ENCODE assay signal across 1 cellular context in genomic region chr9:69204378-69204777, GRCh38.
TF ChIP-seq lines count a peak whose summit lies in the region.

No MANE protein-coding gene starts in this region.

TF ChIP-seq in K562, 482 proteins besides CTCF, POLR2A, EP300 and RAD21:
- TF ChIP-seq GABPB1 (CRISPR knock-in tag; IDR thresholded peaks at IDR 0.05) = no peak
- peak; percentile 50 for TF ChIP-seq MEIS2 (IDR thresholded peaks at IDR 0.05; ENCODE audit: partially characterized antibody)
- peak; percentile 98 for TF ChIP-seq ZNF316 (IDR thresholded peaks at IDR 0.05)
- no peak for TF ChIP-seq HLTF (IDR thresholded peaks at IDR 0.05)
- TF ChIP-seq ZFP36 (IDR thresholded peaks at IDR 0.05; ENCODE audit: low read depth, low read length, partially characterized antibody) = peak; percentile 78
- TF ChIP-seq SMARCA4 (IDR thresholded peaks at IDR 0.05) = 0 out of 2 replicates have a peak, but pooled peaks have one; percentile 36
- 0 out of 2 replicates have a peak, but pooled peaks have one; percentile 15 for TF ChIP-seq GATA2 (CRISPR knock-in tag; IDR thresholded peaks at IDR 0.05)
- TF ChIP-seq MAFF (IDR thresholded peaks at IDR 0.05; ENCODE audit: low read length) = peak; percentile 93
- TF ChIP-seq MAFG (tag; conservative IDR thresholded peaks at IDR 0.05) = peak; percentile 94
- 0 out of 2 replicates have a peak, but pooled peaks have one; percentile 37 for TF ChIP-seq SOX6 (IDR thresholded peaks at IDR 0.05)
- no peak for TF ChIP-seq PPARD (CRISPR knock-in tag; IDR thresholded peaks at IDR 0.05)
- TF ChIP-seq MAFK (IDR thresholded peaks at IDR 0.05; ENCODE audit: low read length) = peak; percentile 92
- no peak for TF ChIP-seq DACH1 (IDR thresholded peaks at IDR 0.05; ENCODE audit: partially characterized antibody)
- TF ChIP-seq PKNOX1 (IDR thresholded peaks at IDR 0.05) = 0 out of 2 replicates have a peak, but pooled peaks have one; percentile 5
- no peak for TF ChIP-seq RERE (CRISPR knock-in tag; IDR thresholded peaks at IDR 0.05; ENCODE audit: borderline replicate concordance)
- TF ChIP-seq C11orf30 (IDR thresholded peaks at IDR 0.05; ENCODE audit: low read depth) = peak; percentile 97
TF ChIP-seq in K562: peak in this region for 11.
